In genomic region chr1:2556277-2557145, GRCh38 we compare ENCODE assay signal across 8 cellular contexts. TPM values are rescaled to one million over a fixed set of nuclear protein-coding genes. Genes with fewer than 3 reads are reported as not detected.
DNase-seq lines count a peak whose midpoint lies in the region; ATAC-seq, FAIRE-seq and TF ChIP-seq lines count a peak whose summit lies in the region.

TNFRSF14 (plus strand) TSS chr1:2556371; CDS start chr1:2556665, 294 bp downstream.

- ATAC-seq in CD4-positive, CD25-positive, alpha-beta regulatory T cell (ENCODE audit: low read depth in 2 of 2): peak; percentile 78 to 80
- peak; percentile 26 for ATAC-seq in GM19468 (IDR thresholded peaks at IDR 0.05; ENCODE audit: extremely low read depth, unreplicated experiment)
- ATAC-seq in naive thymus-derived CD4-positive, alpha-beta T cell: peak; percentile 76

- no peaks in the 10 kb centered on the region for H3K23me2 ChIP-seq in H1 (ENCODE audit: low read depth, low read length)

- peaks cover 0 to 2% (median 0%) of the 10 kb centered on the region in 7 donors for H3K9me3 Mint-ChIP-seq in CD4-positive, CD25-positive, alpha-beta regulatory T cell
- H3K9me3 Mint-ChIP-seq in activated CD4-positive, alpha-beta memory T cell treated with anti-CD3 and anti-CD28 coated beads for 36 hours: no peaks in the 10 kb centered on the region
- peaks cover 0 to 1% (median 0%) of the 10 kb centered on the region in 11 donors for H3K9me3 Mint-ChIP-seq in naive thymus-derived CD4-positive, alpha-beta T cell

- H4K20me1 ChIP-seq in H1 (replicated peaks in 1 of 2; ENCODE audit: control insufficient read depth in 1 of 2, insufficient read depth in 2 of 2, low read length in 2 of 2): no peaks in the 10 kb centered on the region

- peak within 1 kb of the TSS; percentile 98 to 100 (median 99) for H3K4me3 Mint-ChIP-seq in CD4-positive, CD25-positive, alpha-beta regulatory T cell
- peak within 1 kb of the TSS; percentile 99 for H3K4me3 Mint-ChIP-seq in activated CD4-positive, alpha-beta memory T cell treated with anti-CD3 and anti-CD28 coated beads for 36 hours
- H3K4me3 Mint-ChIP-seq in naive thymus-derived CD4-positive, alpha-beta T cell: peak within 1 kb of the TSS; percentile 89 to 100 (median 99)

- H3K9me3 ChIP-seq in CD4-positive, CD25-positive, alpha-beta regulatory T cell (ENCODE audit: control insufficient read depth in 2 of 2, low read length in 2 of 2): no peaks in the 10 kb centered on the region
- H3K9me3 ChIP-seq in H1 (ENCODE audit: insufficient read depth in 2 of 2, low read depth in 1 of 2, low read length in 1 of 2) (no peaks in the 10 kb centered on the region; a peak in 1 of 4 replicates), suprapubic skin (no peaks in the 10 kb centered on the region)
- H3K9me3 ChIP-seq in naive thymus-derived CD4-positive, alpha-beta T cell (ENCODE audit: control insufficient read depth in 2 of 3, low read length in 3 of 3): no peaks in the 10 kb centered on the region

- no peak within 1 kb of the TSS for H3K4me2 ChIP-seq in H1 (ENCODE audit: insufficient read depth in 1 of 2, low read depth in 2 of 2, low read length in 2 of 2)

- H3K4me1 ChIP-seq in CD4-positive, CD25-positive, alpha-beta regulatory T cell (ENCODE audit: control insufficient read depth, insufficient read depth, low read length, poor library complexity, severe bottlenecking): peaks cover 59% of the 10 kb centered on the region
- H3K4me1 ChIP-seq in H1 (replicated peaks in 1 of 4; ENCODE audit: control insufficient read depth in 3 of 4, insufficient read depth in 4 of 4, low read length in 3 of 4) (peaks cover 0 to 6% (median 0%) of the 10 kb centered on the region in 4 experiments; a peak in 2 of 7 replicates), suprapubic skin (peaks cover 43% of the 10 kb centered on the region)
- H3K4me1 ChIP-seq in naive thymus-derived CD4-positive, alpha-beta T cell (ENCODE audit: control insufficient read depth in 2 of 2, insufficient read depth in 2 of 2, low read length in 2 of 2): peaks cover 25 to 28% of the 10 kb centered on the region in 2 donors

- peaks cover 0 to 53% (median 10%) of the 10 kb centered on the region in 4 donors for H3K4me1 Mint-ChIP-seq in CD4-positive, CD25-positive, alpha-beta regulatory T cell
- peaks cover 33% of the 10 kb centered on the region for H3K4me1 Mint-ChIP-seq in activated CD4-positive, alpha-beta memory T cell treated with anti-CD3 and anti-CD28 coated beads for 36 hours (ENCODE audit: low read depth)
- H3K4me1 Mint-ChIP-seq in naive thymus-derived CD4-positive, alpha-beta T cell: peaks cover 14 to 43% (median 38%) of the 10 kb centered on the region in 7 donors

- intact Hi-C loops in activated CD4-positive, alpha-beta memory T cell treated with anti-CD3 and anti-CD28 coated beads for 36 hours (cut with micrococcal nuclease): loop anchor here (1.0 kb wide), 3 partner anchors 8 to 30 kb away; partner anchors contain the start of gene PRXL2B
- intact Hi-C loops in naive thymus-derived CD4-positive, alpha-beta T cell (cut with micrococcal nuclease): loop anchor here (1.0 kb wide), 4 partner anchors 8 to 87 kb away; no protein-coding TSS in a partner anchor

- peak within 1 kb of the TSS; percentile 46; the same call in 1 of the 2 replicates for H2BK15ac ChIP-seq in H1 (ENCODE audit: low read length)

- peak; percentile 65 to 90 (median 80) for DNase-seq in CD4-positive, CD25-positive, alpha-beta regulatory T cell
- DNase-seq in M059J (ENCODE audit: low read depth) (peak; percentile 58), H1 (ENCODE audit: low read depth in 1 of 2, low spot score in 2 of 2) (no peak), suprapubic skin (ENCODE audit: low spot score in 2 of 2) (no peak), D341Med (ENCODE audit: low spot score) (no peak)
- peak; percentile 81 for DNase-seq in activated CD4-positive, alpha-beta memory T cell treated with anti-CD3 and anti-CD28 coated beads for 36 hours
- peak; percentile 47 to 82 (median 75) for DNase-seq in naive thymus-derived CD4-positive, alpha-beta T cell

- H3K27me3 Mint-ChIP-seq in CD4-positive, CD25-positive, alpha-beta regulatory T cell: no peaks in the 10 kb centered on the region
- no peaks in the 10 kb centered on the region for H3K27me3 Mint-ChIP-seq in activated CD4-positive, alpha-beta memory T cell treated with anti-CD3 and anti-CD28 coated beads for 36 hours
- no peaks in the 10 kb centered on the region for H3K27me3 Mint-ChIP-seq in naive thymus-derived CD4-positive, alpha-beta T cell

- POLR2A ChIA-PET in activated CD4-positive, alpha-beta memory T cell treated with anti-CD3 and anti-CD28 coated beads for 36 hours (lab: Charles Lee): interaction anchor here (0.7 to 3.8 kb wide), 15 partner anchors 9 to 141 kb away, joined by 3 to 67 read pairs (median 4); partner anchors contain the start of genes PANK4 and PRXL2B
- POLR2A ChIA-PET in H1 (lab: Charles Lee; ENCODE audit: partially characterized antibody): interaction anchor here (0.9 kb wide), 1 partner anchor 8 kb away, joined by 3 read pairs; no protein-coding TSS in a partner anchor
- POLR2A ChIA-PET in naive thymus-derived CD4-positive, alpha-beta T cell (lab: Charles Lee): interaction anchor here (0.7 to 9.5 kb wide), 13 partner anchors 9 to 362 kb away, joined by 3 to 253 read pairs (median 6); partner anchors contain the start of genes FAAP20, MORN1, PANK4 and PRXL2B

- no peak for TF ChIP-seq POLR2A in H1 (IDR thresholded peaks at IDR 0.05; ENCODE audit: control extremely low read depth in 1 of 2, low read depth in 2 of 2, low read length in 2 of 2)
- no peak for TF ChIP-seq POLR2A in suprapubic skin (IDR thresholded peaks at IDR 0.05)

- H3K14ac ChIP-seq in H1 (ENCODE audit: insufficient read length): no peak within 1 kb of the TSS

- H2BK120ac ChIP-seq in H1 (replicated peaks; ENCODE audit: low read depth, low read length): peak within 1 kb of the TSS; percentile 22

- no peaks in the 10 kb centered on the region for H3K79me2 ChIP-seq in H1 (ENCODE audit: control insufficient read depth in 1 of 2, insufficient read depth in 2 of 2, low read length in 2 of 2)

- H3K27me3 ChIP-seq in CD4-positive, CD25-positive, alpha-beta regulatory T cell (ENCODE audit: control insufficient read depth, insufficient read depth, low read length): no peaks in the 10 kb centered on the region
- H3K27me3 ChIP-seq in H1 (replicated peaks in 1 of 4; ENCODE audit: control insufficient read depth in 3 of 4, extremely low read depth in 1 of 4, insufficient read depth in 3 of 4, low read length in 3 of 4) (no peaks in the 10 kb centered on the region), suprapubic skin (no peaks in the 10 kb centered on the region)
- H3K27me3 ChIP-seq in naive thymus-derived CD4-positive, alpha-beta T cell (ENCODE audit: control insufficient read depth in 2 of 2, insufficient read depth in 2 of 2, low read length in 2 of 2): no peaks in the 10 kb centered on the region

- H3K9ac ChIP-seq in H1 (replicated peaks in 1 of 4; ENCODE audit: extremely low read depth in 1 of 4, low read depth in 3 of 4, low read length in 3 of 4): no peak within 1 kb of the TSS

- CTCF ChIA-PET in activated CD4-positive, alpha-beta memory T cell treated with anti-CD3 and anti-CD28 coated beads for 36 hours (lab: Charles Lee): interaction anchor here (1.0 to 2.7 kb wide), 11 partner anchors 9 to 362 kb away, joined by 3 to 18 read pairs (median 5); partner anchors contain the start of genes FAAP20, PANK4 and PEX10
- CTCF ChIA-PET in H1 (lab: Charles Lee; ENCODE audit: partially characterized antibody): interaction anchor here (0.7 to 1.6 kb wide), 6 partner anchors 17 to 860 kb away, joined by 3 read pairs; no protein-coding TSS in a partner anchor
- CTCF ChIA-PET in naive thymus-derived CD4-positive, alpha-beta T cell (lab: Charles Lee): interaction anchor here (0.7 to 3.0 kb wide), 13 partner anchors 9 to 365 kb away, joined by 3 to 28 read pairs (median 5); partner anchors contain the start of gene PEX10

- H3K4me3 ChIP-seq in CD4-positive, CD25-positive, alpha-beta regulatory T cell (ENCODE audit: low read depth, low read length): peak within 1 kb of the TSS; percentile 77
- H3K4me3 ChIP-seq in H1 (ENCODE audit: extremely low read depth in 1 of 4, insufficient read depth in 2 of 4, low read depth in 3 of 4, low read length in 4 of 4) (no peak within 1 kb of the TSS), suprapubic skin (peak within 1 kb of the TSS; percentile 58)
- H3K4me3 ChIP-seq in naive thymus-derived CD4-positive, alpha-beta T cell (ENCODE audit: low read length): peak within 1 kb of the TSS; percentile 83

- TF ChIP-seq CTCF in H1 (IDR thresholded peaks at IDR 0.05; ENCODE audit: control extremely low read depth in 1 of 3, insufficient read depth in 1 of 3, low read depth in 1 of 3, low read length in 3 of 3): no peak
- no peak for TF ChIP-seq CTCF in suprapubic skin (IDR thresholded peaks at IDR 0.05)

- peaks cover 16% of the 10 kb centered on the region for H3K36me3 ChIP-seq in CD4-positive, CD25-positive, alpha-beta regulatory T cell (ENCODE audit: control insufficient read depth, insufficient read depth, low read length)
- H3K36me3 ChIP-seq in H1 (ENCODE audit: control insufficient read depth in 2 of 4, insufficient read depth in 4 of 4, low read length in 3 of 4): no peaks in the 10 kb centered on the region
- H3K36me3 ChIP-seq in naive thymus-derived CD4-positive, alpha-beta T cell (ENCODE audit: control insufficient read depth in 2 of 3, insufficient read depth in 3 of 3, low read length in 3 of 3): peaks cover 0 to 48% (median 0%) of the 10 kb centered on the region in 3 experiments
- peaks cover 31% of the 10 kb centered on the region for H3K36me3 ChIP-seq in suprapubic skin

- FAIRE-seq in H1 (lab: Jason Lieb, UNC): no peak

- no peak within 1 kb of the TSS for H2AK5ac ChIP-seq in H1 (ENCODE audit: low read depth, low read length)

- no peak within 1 kb of the TSS for H2BK20ac ChIP-seq in H1 (ENCODE audit: low read length)

- H3K23ac ChIP-seq in H1 (ENCODE audit: insufficient read length): no peak within 1 kb of the TSS

- no peak within 1 kb of the TSS for H2AFZ ChIP-seq in H1 (ENCODE audit: low read length)

- H4K91ac ChIP-seq in H1 (replicated peaks; ENCODE audit: insufficient read length, low read length): peak within 1 kb of the TSS; percentile 55

- no peak within 1 kb of the TSS for H2BK5ac ChIP-seq in H1 (ENCODE audit: low read depth, low read length)

- H3K79me1 ChIP-seq in H1 (ENCODE audit: low read depth, low read length): no peaks in the 10 kb centered on the region

- TF ChIP-seq EP300 in H1 (IDR thresholded peaks at IDR 0.05; ENCODE audit: borderline replicate concordance in 1 of 2, low read depth in 2 of 2, low read length in 2 of 2) (no peak), suprapubic skin (IDR thresholded peaks at IDR 0.05) (no peak)

- 90% methylated on average over 25 of the region's 34 CpGs; no CpG with 5 or more reads in 1 of the 2 experiments for WGBS in H1 (ENCODE audit: extremely low coverage in 1 of 2, insufficient coverage in 1 of 2, insufficient read length in 1 of 2, insufficient replicate concordance in 2 of 2, low coverage in 1 of 2, low lambda C conversion rate in 2 of 2, missing lambda C conversion rate in 1 of 2), 2 experiments
- WGBS in suprapubic skin: 4% methylated on average over 17 of the region's 34 CpGs

- H3K4ac ChIP-seq in H1 (replicated peaks; ENCODE audit: insufficient read length, low read depth, low read length): peak within 1 kb of the TSS; percentile 32

- H4K5ac ChIP-seq in H1 (ENCODE audit: insufficient read length, low read depth, low read length): no peak within 1 kb of the TSS

- no peak within 1 kb of the TSS; the same call in 1 of the 2 replicates for H2BK12ac ChIP-seq in H1 (ENCODE audit: low read depth, low read length)

- H3K36me3 Mint-ChIP-seq in CD4-positive, CD25-positive, alpha-beta regulatory T cell: peaks cover 4% of the 10 kb centered on the region
- peaks cover 22% of the 10 kb centered on the region for H3K36me3 Mint-ChIP-seq in activated CD4-positive, alpha-beta memory T cell treated with anti-CD3 and anti-CD28 coated beads for 36 hours
- peaks cover 0 to 19% (median 0%) of the 10 kb centered on the region in 5 donors for H3K36me3 Mint-ChIP-seq in naive thymus-derived CD4-positive, alpha-beta T cell

- peak within 1 kb of the TSS; percentile 97 for H3K27ac ChIP-seq in CD4-positive, CD25-positive, alpha-beta regulatory T cell (ENCODE audit: insufficient read depth, low read length, poor library complexity, severe bottlenecking)
- H3K27ac ChIP-seq in H1 (ENCODE audit: low read depth, low read length): no peak within 1 kb of the TSS
- H3K27ac ChIP-seq in naive thymus-derived CD4-positive, alpha-beta T cell (ENCODE audit: low read depth, low read length): peak within 1 kb of the TSS; percentile 93
- peak within 1 kb of the TSS; percentile 94 for H3K27ac ChIP-seq in suprapubic skin

- no peak within 1 kb of the TSS; the same call in 1 of the 2 replicates for H3K18ac ChIP-seq in H1 (ENCODE audit: extremely low read depth, low read length)

- TF ChIP-seq RAD21 in H1 (IDR thresholded peaks at IDR 0.05 in 1 of 2, conservative IDR thresholded peaks at IDR 0.05 in 1 of 2; ENCODE audit: low read depth in 2 of 2, low read length in 2 of 2): no peak

- peak within 1 kb of the TSS; percentile 16 for H3K56ac ChIP-seq in H1 (replicated peaks; ENCODE audit: insufficient read length, low read depth, low read length)

- peak within 1 kb of the TSS; percentile 95 to 99 (median 98) for H3K27ac Mint-ChIP-seq in CD4-positive, CD25-positive, alpha-beta regulatory T cell
- H3K27ac Mint-ChIP-seq in activated CD4-positive, alpha-beta memory T cell treated with anti-CD3 and anti-CD28 coated beads for 36 hours: peak within 1 kb of the TSS; percentile 99
- peak within 1 kb of the TSS; percentile 89 to 99 (median 99) for H3K27ac Mint-ChIP-seq in naive thymus-derived CD4-positive, alpha-beta T cell

- peak within 1 kb of the TSS; percentile 51; the same call in 1 of the 2 replicates for H4K8ac ChIP-seq in H1 (ENCODE audit: extremely low read depth, insufficient read depth, low read length)

RNA-seq across cellular contexts. Expression of gene TNFRSF14, which starts in this region (rescaled TPM):
- total RNA-seq in CD4-positive, CD25-positive, alpha-beta regulatory T cell: 235 TPM
- polyA plus RNA-seq in CD4-positive, CD25-positive, alpha-beta regulatory T cell: 10 to 100 TPM; 57.3 to 75.8 (median 73.8) TPM
- total RNA-seq in M059J (2014; rRNA removed; shearing (Covaris generic)): 4.6 and 13.9 TPM in 2 replicates
- total RNA-seq in activated CD4-positive, alpha-beta memory T cell treated with anti-CD3 and anti-CD28 coated beads for 36 hours: 100 to 1,000 TPM; 145 to 152 TPM
- total RNA-seq in H1 (2021; fragmentation: NEBNext Ultra II Directional; extraction: Animal tissue kit (Norgen Biotek cat#: 25700)): 0.50 and 0.65 TPM in 2 replicates
- polyA plus RNA-seq in H1 (2011; rRNA removed): 0.13 and 0.36 TPM in 2 replicates
- 0.43 TPM for polyA plus RNA-seq in H1 (2011; cell fraction: cytosol; rRNA removed)
- 1.1 TPM for polyA plus RNA-seq in H1 (2011; cell fraction: nucleus; rRNA removed)
- 0.17 to 0.35 TPM (median 0.24 TPM) in 3 of 4 replicates, not detected in the other for polyA plus RNA-seq in H1 (2012, experiment 1 of 2)
- not detected for polyA plus RNA-seq in H1 (2012, experiment 2 of 2)
- polyA plus RNA-seq in H1 (2013, experiment 1 of 2): 0.08 TPM
- polyA plus RNA-seq in H1 (2013, experiment 2 of 2): 0.09 TPM
- 0.22 and 0.32 TPM in 2 replicates for polyA minus RNA-seq in H1 (2011; rRNA and poly(A)+ RNA removed)
- not detected for polyA minus RNA-seq in H1 (2011; cell fraction: cytosol; rRNA and poly(A)+ RNA removed)
- 1.5 TPM for polyA minus RNA-seq in H1 (2011; cell fraction: nucleus; rRNA and poly(A)+ RNA removed)
- 100 to 1,000 TPM; 182 to 253 (median 204) TPM for total RNA-seq in naive thymus-derived CD4-positive, alpha-beta T cell
- 10 to 100 TPM; 52.5 to 65.1 TPM for polyA plus RNA-seq in naive thymus-derived CD4-positive, alpha-beta T cell
- 100 to 1,000 TPM in 1 of 4 donors, 10 to 100 TPM in 3; 33.3 to 111 (median 60.9) TPM for total RNA-seq in suprapubic skin

Comparison
In these comparisons a context has a peak if more than half of its experiments do, and no peak if none do; other contexts are left out.
1. RNA of gene TNFRSF14 (polyA plus RNA-seq): 57.3 to 75.8 TPM in CD4-positive, CD25-positive, alpha-beta regulatory T cell and 52.5 to 65.1 TPM in naive thymus-derived CD4-positive, alpha-beta T cell; 0.08 to 1.1 TPM in H1; every median in the first group is over 10 times any median in the second.
2. ATAC-seq: peak in every context shown above with its lines; median percentile 79 in CD4-positive, CD25-positive, alpha-beta regulatory T cell; 76 in naive thymus-derived CD4-positive, alpha-beta T cell; 26 in GM19468.
3. DNase-seq: peak in CD4-positive, CD25-positive, alpha-beta regulatory T cell (3 of 3), M059J (single experiment), activated CD4-positive, alpha-beta memory T cell treated with anti-CD3 and anti-CD28 coated beads for 36 hours (single experiment) and naive thymus-derived CD4-positive, alpha-beta T cell (9 of 9); none in H1 (0 of 2), suprapubic skin (0 of 2) and D341Med (single experiment).
4. H3K4me3 ChIP-seq: peak in CD4-positive, CD25-positive, alpha-beta regulatory T cell (single experiment), naive thymus-derived CD4-positive, alpha-beta T cell (single experiment) and suprapubic skin (single experiment); none in H1 (0 of 4).
5. Peak in every context shown above with its lines, with median percentiles within 50 percentile points of each other: H3K27ac Mint-ChIP-seq and H3K4me3 Mint-ChIP-seq.